ENCODE assay signal across 1 cellular context in genomic region chr1:205812878-205813754, GRCh38.
TF ChIP-seq lines count a peak whose summit lies in the region.

Gene SLC41A1 (minus strand): TSS chr1:205813198. CDS start chr1:205810441, 2,757 bp downstream.

TF ChIP-seq in HepG2, 621 proteins besides CTCF, POLR2A, EP300 and RAD21 (continued from another document and continues in another):
- TF ChIP-seq ZBTB40 (IDR thresholded peaks at IDR 0.05) (no peak), ZBTB40 (CRISPR knock-in tag; IDR thresholded peaks at IDR 0.05) (0 out of 2 replicates have a peak, but pooled peaks have one; percentile 12), ZNF503 (CRISPR knock-in tag; IDR thresholded peaks at IDR 0.05) (peak; percentile 45; the same call in 1 of the 2 replicates), SAP130 (CRISPR knock-in tag; IDR thresholded peaks at IDR 0.05; ENCODE audit: low read depth) (peak; percentile 62; the same call in 1 of the 2 replicates), ZFP91 (CRISPR knock-in tag; IDR thresholded peaks at IDR 0.05; ENCODE audit: borderline replicate concordance) (peak; percentile 16; the same call in 1 of the 2 replicates), HNRNPUL1 (IDR thresholded peaks at IDR 0.05; ENCODE audit: low read depth, low read length) (no peak), ZNF274 (CRISPR knock-in tag; IDR thresholded peaks at IDR 0.05) (no peak), RFX3 (CRISPR knock-in tag; IDR thresholded peaks at IDR 0.05) (no peak), ZNF75D (CRISPR knock-in tag; IDR thresholded peaks at IDR 0.05; ENCODE audit: borderline replicate concordance) (no peak), GRHL1 (CRISPR knock-in tag; conservative IDR thresholded peaks at IDR 0.05) (no peak), YEATS2 (CRISPR knock-in tag; IDR thresholded peaks at IDR 0.05; ENCODE audit: borderline replicate concordance) (no peak), ZBTB39 (CRISPR knock-in tag; IDR thresholded peaks at IDR 0.05) (no peak), NFE2 (CRISPR knock-in tag; IDR thresholded peaks at IDR 0.05) (no peak), CHD4 (IDR thresholded peaks at IDR 0.05; ENCODE audit: borderline replicate concordance, low read length) (no peak), ZNF619 (CRISPR knock-in tag; IDR thresholded peaks at IDR 0.05) (no peak), NR2F2 (IDR thresholded peaks at IDR 0.05; ENCODE audit: borderline replicate concordance, low read depth) (no peak), ZNF543 (CRISPR knock-in tag; IDR thresholded peaks at IDR 0.05) (no peak), ZKSCAN8 (CRISPR knock-in tag; IDR thresholded peaks at IDR 0.05; ENCODE audit: borderline replicate concordance) (no peak), KLF13 (CRISPR knock-in tag; IDR thresholded peaks at IDR 0.05) (no peak), ZNF253 (CRISPR knock-in tag; IDR thresholded peaks at IDR 0.05; ENCODE audit: borderline replicate concordance) (0 out of 2 replicates have a peak, but pooled peaks have one; percentile 21), DDIT3 (CRISPR knock-in tag; IDR thresholded peaks at IDR 0.05) (no peak), ZNF576 (CRISPR knock-in tag; IDR thresholded peaks at IDR 0.05) (no peak), SP2 (CRISPR knock-in tag; IDR thresholded peaks at IDR 0.05) (peak; percentile 91), ETS1 (CRISPR knock-in tag; IDR thresholded peaks at IDR 0.05) (no peak), ZXDC (CRISPR knock-in tag; IDR thresholded peaks at IDR 0.05) (no peak), NONO (IDR thresholded peaks at IDR 0.05) (no peak), NONO (CRISPR knock-in tag; conservative IDR thresholded peaks at IDR 0.05) (peak; percentile 42; the same call in 1 of the 2 replicates), ZNF569 (CRISPR knock-in tag; IDR thresholded peaks at IDR 0.05; ENCODE audit: borderline replicate concordance) (no peak), DRAP1 (CRISPR knock-in tag; IDR thresholded peaks at IDR 0.05) (peak; percentile 52; the same call in 1 of the 2 replicates), EEA1 (CRISPR knock-in tag; IDR thresholded peaks at IDR 0.05; ENCODE audit: borderline replicate concordance) (no peak), TFDP2 (CRISPR knock-in tag; IDR thresholded peaks at IDR 0.05) (peak; percentile 46; the same call in 1 of the 2 replicates)
